In the genomic region with DNA sequence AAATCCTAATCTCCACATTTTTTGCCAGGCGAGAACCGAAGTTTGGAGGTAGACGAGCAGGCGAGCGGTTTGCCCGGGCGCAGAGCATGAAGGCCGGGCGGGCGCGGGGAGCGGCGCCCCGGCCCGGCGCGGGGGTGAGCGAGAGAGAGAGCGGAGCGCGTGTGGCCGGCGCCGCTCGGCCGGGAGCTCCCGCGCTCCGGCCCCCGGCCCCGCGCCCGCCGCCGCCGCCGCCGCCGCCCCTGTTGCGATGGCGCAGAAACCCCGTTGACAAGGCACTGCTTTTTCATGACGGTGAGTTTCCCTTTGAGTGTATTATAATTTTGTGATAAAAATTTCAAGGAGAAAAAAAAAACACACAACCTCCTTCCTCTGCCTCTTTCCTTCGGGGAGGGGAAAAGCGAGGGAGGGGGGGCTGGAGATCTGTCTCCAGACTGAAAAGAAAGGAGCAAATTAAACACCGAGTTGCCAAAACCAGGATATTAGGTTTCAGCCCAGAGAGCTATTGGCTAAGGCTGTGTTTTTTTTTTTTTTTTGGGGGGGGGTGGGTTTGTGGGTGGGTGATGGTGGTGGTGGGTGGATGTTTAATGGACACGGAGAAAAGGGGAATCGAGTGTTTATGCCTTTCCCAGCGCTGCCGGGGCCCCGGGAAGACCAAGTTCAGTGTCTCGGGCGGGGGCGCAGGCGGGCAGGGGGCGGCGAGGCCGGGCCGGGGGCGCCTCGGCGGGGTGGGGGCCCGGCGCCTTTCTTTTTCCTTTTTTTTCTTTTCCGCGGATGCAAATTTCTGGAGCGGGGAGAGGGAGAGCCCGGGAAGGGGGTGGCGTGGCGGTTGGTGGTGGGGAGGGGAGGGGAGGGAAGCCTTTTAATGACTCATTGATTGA, we compare ENCODE assay signal across 8 cellular contexts.
DNase-seq lines count a peak whose midpoint lies in the region; ATAC-seq and TF ChIP-seq lines count a peak whose summit lies in the region.

A gene with protein sequence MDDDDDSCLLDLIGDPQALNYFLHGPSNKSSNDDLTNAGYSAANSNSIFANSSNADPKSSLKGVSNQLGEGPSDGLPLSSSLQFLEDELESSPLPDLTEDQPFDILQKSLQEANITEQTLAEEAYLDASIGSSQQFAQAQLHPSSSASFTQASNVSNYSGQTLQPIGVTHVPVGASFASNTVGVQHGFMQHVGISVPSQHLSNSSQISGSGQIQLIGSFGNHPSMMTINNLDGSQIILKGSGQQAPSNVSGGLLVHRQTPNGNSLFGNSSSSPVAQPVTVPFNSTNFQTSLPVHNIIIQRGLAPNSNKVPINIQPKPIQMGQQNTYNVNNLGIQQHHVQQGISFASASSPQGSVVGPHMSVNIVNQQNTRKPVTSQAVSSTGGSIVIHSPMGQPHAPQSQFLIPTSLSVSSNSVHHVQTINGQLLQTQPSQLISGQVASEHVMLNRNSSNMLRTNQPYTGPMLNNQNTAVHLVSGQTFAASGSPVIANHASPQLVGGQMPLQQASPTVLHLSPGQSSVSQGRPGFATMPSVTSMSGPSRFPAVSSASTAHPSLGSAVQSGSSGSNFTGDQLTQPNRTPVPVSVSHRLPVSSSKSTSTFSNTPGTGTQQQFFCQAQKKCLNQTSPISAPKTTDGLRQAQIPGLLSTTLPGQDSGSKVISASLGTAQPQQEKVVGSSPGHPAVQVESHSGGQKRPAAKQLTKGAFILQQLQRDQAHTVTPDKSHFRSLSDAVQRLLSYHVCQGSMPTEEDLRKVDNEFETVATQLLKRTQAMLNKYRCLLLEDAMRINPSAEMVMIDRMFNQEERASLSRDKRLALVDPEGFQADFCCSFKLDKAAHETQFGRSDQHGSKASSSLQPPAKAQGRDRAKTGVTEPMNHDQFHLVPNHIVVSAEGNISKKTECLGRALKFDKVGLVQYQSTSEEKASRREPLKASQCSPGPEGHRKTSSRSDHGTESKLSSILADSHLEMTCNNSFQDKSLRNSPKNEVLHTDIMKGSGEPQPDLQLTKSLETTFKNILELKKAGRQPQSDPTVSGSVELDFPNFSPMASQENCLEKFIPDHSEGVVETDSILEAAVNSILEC (plus strand): TSS at position 242 of the 878 bp plus-strand sequence. CDS start 39,971 bp downstream, outside the sequence.

- H3K27me3 ChIP-seq in RWPE2 (ENCODE audit: insufficient read depth, poor library complexity, severe bottlenecking), result no peaks in the 10 kb centered on the region

- no peaks in the 10 kb centered on the region for H3K9me3 ChIP-seq in KOPT-K1 (ENCODE audit: insufficient read depth, low read length, poor library complexity, severe bottlenecking)
- no peaks in the 10 kb centered on the region for H3K9me3 ChIP-seq in RWPE2 (ENCODE audit: severe bottlenecking)

- H3K4me1 Mint-ChIP-seq in nephron, result peaks cover 28% of the 10 kb centered on the region

- H3K9me3 Mint-ChIP-seq in nephron, result no peaks in the 10 kb centered on the region

- peak; percentile 43 for DNase-seq in DMS153 (lab: John Stamatoyannopoulos, UW)
- no peak for DNase-seq in RWPE2 (ENCODE audit: low spot score)
- DNase-seq in activated T-helper 9 cell treated with anti-CD3 and anti-CD28 coated beads, Interleukin-2, amount 50 U/mL, for 16 hours (ENCODE audit: low read depth), result peak; percentile 55
- peak; percentile 87 for DNase-seq in fibroblast of pulmonary artery (ENCODE audit: low read depth)
- DNase-seq in stimulated activated naive CD8-positive, alpha-beta T cell treated with anti-CD3 and anti-CD28 coated beads, Interleukin-15, Interleukin-2, amounts not matched to agents 100 U/mL and 50 U/mL, for 24 hours, result peak; percentile 83

- H3K27ac Mint-ChIP-seq in nephron, result peak within 1 kb of the TSS; percentile 100

- no peak for TF ChIP-seq CTCF in RWPE2 (IDR thresholded peaks at IDR 0.05; ENCODE audit: poor library complexity, severe bottlenecking)
- no peak for TF ChIP-seq CTCF in fibroblast of pulmonary artery (IDR thresholded peaks at IDR 0.05; ENCODE audit: low read length, missing control alignments)
- no peak for TF ChIP-seq CTCF in nephron (IDR thresholded peaks at IDR 0.05; ENCODE audit: unreplicated experiment in 3 of 3)

- no peaks in the 10 kb centered on the region for H3K36me3 Mint-ChIP-seq in nephron (ENCODE audit: low read depth)

- H3K4me3 Mint-ChIP-seq in nephron, result peak within 1 kb of the TSS; percentile 93 to 98 (median 97)

- H3K27ac ChIP-seq in KOPT-K1 (ENCODE audit: low read depth, low read length, poor library complexity, severe bottlenecking), result peak within 1 kb of the TSS; percentile 98
- H3K27ac ChIP-seq in RWPE2 (ENCODE audit: poor library complexity, severe bottlenecking), result peak within 1 kb of the TSS; percentile 88

- H3K4me3 ChIP-seq in RWPE2 (ENCODE audit: severe bottlenecking) (peak within 1 kb of the TSS; percentile 99), fibroblast of pulmonary artery (replicated peaks; ENCODE audit: low read depth, low read length) (peak within 1 kb of the TSS; percentile 92)

- no peak; the same call in 2 of the 3 replicates for ATAC-seq in RWPE2 (ENCODE audit: low read depth)
- ATAC-seq in stimulated activated naive CD8-positive, alpha-beta T cell treated with anti-CD3 and anti-CD28 coated beads, Interleukin-15, Interleukin-2, amounts not matched to agents 100 U/mL and 50 U/mL, for 24 hours, result peak; percentile 25
- ATAC-seq in HG03039 (IDR thresholded peaks at IDR 0.05; ENCODE audit: unreplicated experiment), result no peak

- H3K4me1 ChIP-seq in RWPE2 (ENCODE audit: insufficient read depth, poor library complexity, severe bottlenecking), result peaks cover 15% of the 10 kb centered on the region

- no peaks in the 10 kb centered on the region for H3K27me3 Mint-ChIP-seq in nephron (ENCODE audit: low read depth)

- H3K36me3 ChIP-seq in KOPT-K1 (ENCODE audit: insufficient read depth, low read length) (no peaks in the 10 kb centered on the region), RWPE2 (ENCODE audit: low read depth) (0 out of 2 replicates have a peak, but pooled peaks cover 3% of the 10 kb centered on the region)
